Comparison of ENCODE assay signal across 7 cellular contexts in the genomic region with DNA sequence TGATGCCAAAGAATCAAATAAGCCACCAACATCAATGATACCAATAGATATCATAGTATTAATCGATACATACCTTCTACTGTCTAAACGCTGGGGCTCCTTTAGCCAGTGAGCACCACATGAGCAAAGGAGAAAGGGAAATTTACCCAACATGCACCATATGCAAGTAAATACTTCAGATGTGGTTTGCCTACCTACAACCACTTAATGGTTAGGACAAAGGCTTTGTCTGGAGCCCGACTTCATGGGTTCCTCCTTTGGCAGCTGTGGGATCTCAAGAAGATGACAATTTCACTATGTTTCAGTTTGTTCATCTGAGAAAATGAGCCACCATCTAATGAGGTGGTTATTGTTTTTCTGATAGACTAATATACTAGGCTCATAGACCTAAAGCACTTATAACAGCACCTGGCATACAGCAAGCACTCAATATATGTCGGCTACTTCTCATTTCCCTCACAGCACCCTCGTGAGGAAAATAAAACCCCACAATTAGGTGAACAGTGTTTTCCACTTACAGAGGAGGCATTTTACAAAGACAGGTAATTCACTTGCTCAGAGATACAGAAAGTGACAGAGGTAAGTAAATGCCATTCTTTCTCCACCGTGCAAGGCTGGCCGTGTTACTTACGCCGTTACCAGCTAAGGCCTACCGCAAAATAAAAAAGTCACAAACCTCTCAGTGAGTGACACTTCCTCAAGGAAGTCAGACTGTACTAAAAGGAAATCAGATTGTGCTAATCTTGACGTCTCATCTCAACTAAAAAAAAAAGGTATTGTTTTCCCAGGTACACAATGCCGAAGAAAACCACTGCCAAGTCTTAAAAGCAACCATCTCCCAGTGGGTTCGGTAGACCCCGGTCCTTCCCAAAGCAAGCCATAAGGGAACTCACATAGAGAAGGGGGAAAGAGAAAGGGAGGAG. TPM values are rescaled to one million over a fixed set of nuclear protein-coding genes. Genes with fewer than 3 reads are reported as not detected.
DNase-seq lines count a peak whose midpoint lies in the region; ATAC-seq and TF ChIP-seq lines count a peak whose summit lies in the region.

No MANE protein-coding gene starts in this region.

- H3K27ac ChIP-seq in HL-60 (replicated peaks) (peak overlapping the region; percentile 51; the same call in 1 of the 2 replicates), psoas muscle (peak overlapping the region; percentile 27)

- no peaks in the 10 kb centered on the region for H3K27me3 Mint-ChIP-seq in effector memory CD8-positive, alpha-beta T cell

- peak overlapping the region; percentile 94 to 95 for H3K27ac Mint-ChIP-seq in effector memory CD8-positive, alpha-beta T cell

- H3K27me3 ChIP-seq in HL-60 (ENCODE audit: insufficient read depth, poor library complexity, severe bottlenecking): no peaks in the 10 kb centered on the region
- H3K27me3 ChIP-seq in psoas muscle (ENCODE audit: insufficient read depth in 3 of 3, low read length in 2 of 3): no peaks in the 10 kb centered on the region

- DNase-seq in HL-60 (ENCODE audit: low read depth in 1 of 2, low spot score in 1 of 2): peak; percentile 35 to 52
- peak; percentile 9 for DNase-seq in T follicular helper cell (ENCODE audit: low read depth)
- peak; percentile 28 to 35 (median 28) for DNase-seq in effector memory CD8-positive, alpha-beta T cell
- DNase-seq in psoas muscle: no peak
- no peak for DNase-seq in NCI-H69 (lab: John Stamatoyannopoulos, UW)
- no peak for DNase-seq in cerebellar nuclear complex (lab: John Stamatoyannopoulos, UW)

- 71 to 75% (median 75%) methylated on average over 14 of the region's 14 CpGs for WGBS in psoas muscle, 3 donors

- H3K4me3 ChIP-seq in HL-60 (replicated peaks; ENCODE audit: insufficient read depth, low read length): peak overlapping the region; percentile 92
- peak overlapping the region; percentile 81 for H3K4me3 ChIP-seq in psoas muscle

- H3K9me3 ChIP-seq in psoas muscle: no peaks in the 10 kb centered on the region

- H3K4me1 Mint-ChIP-seq in effector memory CD8-positive, alpha-beta T cell (ENCODE audit: low read depth in 2 of 2): peaks cover 42 to 51% of the 10 kb centered on the region in 2 donors

- TF ChIP-seq CTCF in HL-60 (IDR thresholded peaks at IDR 0.05; ENCODE audit: insufficient read depth, low read length): no peak
- no peak for TF ChIP-seq CTCF in psoas muscle (IDR thresholded peaks at IDR 0.05)

- intact Hi-C loops in psoas muscle (cut with DNase I): loop anchor here in 1 of 2 donors (5.0 kb wide), 1 partner anchor 235 kb away; no protein-coding TSS in a partner anchor

- H3K36me3 ChIP-seq in psoas muscle (ENCODE audit: insufficient read depth in 1 of 2, low read depth in 1 of 2): peaks cover 0 to 25% of the 10 kb centered on the region in 2 donors

- peak; percentile 33 for ATAC-seq in effector memory CD8-positive, alpha-beta T cell (replicated peaks)
- no peak for ATAC-seq in psoas muscle
- no peak for ATAC-seq in GM21717 (IDR thresholded peaks at IDR 0.05; ENCODE audit: unreplicated experiment)

- peaks cover 16% of the 10 kb centered on the region for H3K4me1 ChIP-seq in psoas muscle

- peak overlapping the region; percentile 85 to 91 for H3K4me3 Mint-ChIP-seq in effector memory CD8-positive, alpha-beta T cell

- H3K9me3 Mint-ChIP-seq in effector memory CD8-positive, alpha-beta T cell: no peaks in the 10 kb centered on the region

- H3K36me3 Mint-ChIP-seq in effector memory CD8-positive, alpha-beta T cell (ENCODE audit: insufficient read depth): peaks cover 27% of the 10 kb centered on the region

RNA-seq across cellular contexts. Expression of gene TTC13, which starts 1.6 kb away (rescaled TPM):
- total RNA-seq in psoas muscle: 10 to 100 TPM in 2 of 4 donors, 1 to 10 TPM in 2; 7.6 to 14.3 (median 9.5) TPM
- polyA plus RNA-seq in psoas muscle: 10 to 100 TPM in 2 of 3 donors, 1 to 10 TPM in 1; 9.3 to 24.2 (median 11.5) TPM

RNA-seq across cellular contexts. Expression of gene ARV1, which starts 1.8 kb away (rescaled TPM):
- total RNA-seq in psoas muscle: 10 to 100 TPM in 3 of 4 donors, 1 to 10 TPM in 1; 7.9 to 18.7 (median 12.2) TPM
- 10 to 100 TPM; 12.6 to 22.5 (median 21.8) TPM for polyA plus RNA-seq in psoas muscle

Comparison
In these comparisons a context has a peak if more than half of its experiments do, and no peak if none do; other contexts are left out.
1. DNase-seq: peak in HL-60 (2 of 2), T follicular helper cell (single experiment) and effector memory CD8-positive, alpha-beta T cell (3 of 3); none in psoas muscle (0 of 2), NCI-H69 (single experiment) and cerebellar nuclear complex (0 of 2).